ENCODE assay signal across 19 cellular contexts in genomic region chr12:2615665-2616387, GRCh38.
A peak's percentile ranks its signal among the peaks of the same experiment; 100 is the strongest.
DNase-seq lines count a peak whose midpoint lies in the region; ATAC-seq, FAIRE-seq and TF ChIP-seq lines count a peak whose summit lies in the region.
"Had no signal": no experiment of that assay in that cellular context is flagged by ENCODE, and none has a peak within 500 bp of the region (broad histone marks: within the 10 kb centered on the region; RNA-seq: fewer than 3 reads in every experiment).

No MANE protein-coding gene starts in this region.

- H3K4me1 ChIP-seq in endodermal cell (ENCODE audit: control insufficient read depth, insufficient read depth, low read length) (no peaks in the 10 kb centered on the region), upper lobe of left lung (no peaks in the 10 kb centered on the region)
- H3K4me1 ChIP-seq: Caco-2, gastrocnemius medialis had no signal

- H3K27ac Mint-ChIP-seq in endodermal cell, result peak overlapping the region; percentile 7
- H3K27ac Mint-ChIP-seq: T-helper 1 cell treated with Interleukin-12 subunit alpha and Interleukin-12 subunit beta and Interleukin-4 antibody, amounts not matched to agents 30 μg/mL and 1 μg/mL, for 36 hours had no signal

- no peaks in the 10 kb centered on the region for H3K36me3 ChIP-seq in endodermal cell (ENCODE audit: control insufficient read depth, insufficient read depth, low read length)
- no peaks in the 10 kb centered on the region for H3K36me3 ChIP-seq in upper lobe of left lung
- H3K36me3 ChIP-seq: gastrocnemius medialis, lower lobe of right lung, neutrophil, thyroid gland had no signal

- no peaks in the 10 kb centered on the region for H3K9me3 Mint-ChIP-seq in endodermal cell
- H3K9me3 Mint-ChIP-seq: activated T-cell treated with anti-CD3 and anti-CD28 coated beads, Interleukin-2, amount 50 U/mL, for 4 hours; T-helper 1 cell treated with Interleukin-12 subunit alpha and Interleukin-12 subunit beta and Interleukin-4 antibody, amounts not matched to agents 30 μg/mL and 1 μg/mL, for 36 hours had no signal

- TF ChIP-seq EP300 in upper lobe of left lung (IDR thresholded peaks at IDR 0.05), result no peak

- peak; percentile 13 for DNase-seq in activated CD4-positive, alpha-beta T cell treated with anti-CD3 and anti-CD28 coated beads for 48 hours
- DNase-seq in activated CD4-positive, alpha-beta T cell treated with anti-CD3 and anti-CD28 coated beads, Interleukin-2, amount 50 U/mL, for 1 hour, result no peak
- DNase-seq in endodermal cell, result peak; percentile 69
- peak; percentile 80 for DNase-seq in left kidney (ENCODE audit: low read depth, low spot score)
- DNase-seq in upper lobe of left lung, result no peak
- no peak for DNase-seq in germinal center (ENCODE audit: low spot score)
- no peak for DNase-seq in GM10248 (ENCODE audit: extremely low spot score)
- no peak for DNase-seq in RCC 7860 (ENCODE audit: low spot score)
- DNase-seq: activated T-cell treated with anti-CD3 and anti-CD28 coated beads, Interleukin-2, amount 50 U/mL, for 4 hours; Caco-2; effector memory CD4-positive, alpha-beta T cell; gastrocnemius medialis; lower lobe of right lung; NCI-H446; PC-3; thyroid gland had no signal

- no peak for TF ChIP-seq POLR2A in upper lobe of left lung (IDR thresholded peaks at IDR 0.05)

- no peaks in the 10 kb centered on the region for H3K36me3 Mint-ChIP-seq in endodermal cell (ENCODE audit: low read depth)

- no peak overlapping the region for H3K4me3 Mint-ChIP-seq in endodermal cell
- H3K4me3 Mint-ChIP-seq: activated T-cell treated with anti-CD3 and anti-CD28 coated beads, Interleukin-2, amount 50 U/mL, for 4 hours; T-helper 1 cell treated with Interleukin-12 subunit alpha and Interleukin-12 subunit beta and Interleukin-4 antibody, amounts not matched to agents 30 μg/mL and 1 μg/mL, for 36 hours had no signal

- POLR2A ChIA-PET in GM10248 (lab: Yijun Ruan, JAX), result no interaction called here

- H3K27ac ChIP-seq in endodermal cell (ENCODE audit: low read depth, low read length), result peak overlapping the region; percentile 75
- H3K27ac ChIP-seq in upper lobe of left lung, result peak overlapping the region in 3 of 4 donors; percentile 15 to 53 (median 47)
- H3K27ac ChIP-seq: A549, gastrocnemius medialis, lower lobe of right lung, neutrophil, thyroid gland had no signal

- CTCF ChIA-PET in GM10248 (lab: Yijun Ruan, JAX), result interaction anchor here (1.8 kb wide), 1 partner anchor 16 kb away, joined by 4 read pairs; no protein-coding TSS in a partner anchor

- peak in 1 of 2 donors; percentile 19 for ATAC-seq in upper lobe of left lung (ENCODE audit: low FRiP score in 2 of 2)
- ATAC-seq: A549; activated T-cell treated with anti-CD3 and anti-CD28 coated beads, Interleukin-2, amount 50 U/mL, for 4 hours; gastrocnemius medialis; PC-3 had no signal

- H3K27me3 Mint-ChIP-seq in endodermal cell (ENCODE audit: insufficient read depth), result no peaks in the 10 kb centered on the region

- no peak for FAIRE-seq in RCC 7860 (lab: Jason Lieb, UNC)
- FAIRE-seq: A549 had no signal

- H3K4me3 ChIP-seq in endodermal cell (ENCODE audit: low read length) (no peak overlapping the region), upper lobe of left lung (no peak overlapping the region)
- H3K4me3 ChIP-seq: A549, gastrocnemius medialis, lower lobe of right lung, thyroid gland had no signal

- H3K27me3 ChIP-seq in endodermal cell (ENCODE audit: control insufficient read depth, insufficient read depth, low read length, poor library complexity, severe bottlenecking) (no peaks in the 10 kb centered on the region), upper lobe of left lung (no peaks in the 10 kb centered on the region)
- H3K27me3 ChIP-seq: thyroid gland had no signal

- TF ChIP-seq CTCF in endodermal cell (conservative IDR thresholded peaks at IDR 0.05), result no peak
- no peak for TF ChIP-seq CTCF in upper lobe of left lung (IDR thresholded peaks at IDR 0.05)
- no peak for TF ChIP-seq CTCF in GM10248 (IDR thresholded peaks at IDR 0.05; ENCODE audit: control extremely low read depth, extremely low read depth, low read depth, missing control alignments)

- H3K9me3 ChIP-seq in endodermal cell (ENCODE audit: control insufficient read depth, low read length) (no peaks in the 10 kb centered on the region), upper lobe of left lung (no peaks in the 10 kb centered on the region)
- H3K9me3 ChIP-seq: A549, Caco-2, gastrocnemius medialis, lower lobe of right lung, neutrophil, thyroid gland had no signal

- 76 to 88% methylated on average over 4 to 14 of the region's 14 CpGs for WGBS in endodermal cell (ENCODE audit: insufficient coverage in 1 of 2, insufficient read length in 1 of 2), 2 experiments
- 64 to 77% methylated on average over 12 to 14 of the region's 14 CpGs for WGBS in upper lobe of left lung, 2 donors

- peaks cover 11% of the 10 kb centered on the region for H3K4me1 Mint-ChIP-seq in endodermal cell

- H3K9ac ChIP-seq in endodermal cell (ENCODE audit: extremely low read depth, low read length, poor library complexity, severe bottlenecking), result no peak overlapping the region

Comparison
In these comparisons a context has a peak if more than half of its experiments do, and no peak if none do; other contexts are left out.
1. DNase-seq: peak in activated CD4-positive, alpha-beta T cell treated with anti-CD3 and anti-CD28 coated beads for 48 hours (single experiment), endodermal cell (single experiment) and left kidney (single experiment); none in activated CD4-positive, alpha-beta T cell treated with anti-CD3 and anti-CD28 coated beads, Interleukin-2, amount 50 U/mL, for 1 hour (single experiment), upper lobe of left lung (0 of 2), germinal center (single experiment), GM10248 (single experiment) and RCC 7860 (single experiment).